ENCODE assay signal across 9 cellular contexts in genomic region chr1:107964397-107965111, GRCh38. TPM values are rescaled to one million over a fixed set of nuclear protein-coding genes. Genes with fewer than 3 reads are reported as not detected.
DNase-seq lines count a peak whose midpoint lies in the region; ATAC-seq, FAIRE-seq and TF ChIP-seq lines count a peak whose summit lies in the region.
"Had no signal": no experiment of that assay in that cellular context is flagged by ENCODE, and none has a peak within 500 bp of the region (broad histone marks: within the 10 kb centered on the region; RNA-seq: fewer than 3 reads in every experiment).

No MANE protein-coding gene starts in this region.

- POLR2A ChIA-PET in HepG2 (lab: Yijun Ruan, JAX), result no interaction called here

- CTCF ChIA-PET in HepG2 (lab: Yijun Ruan, JAX; ENCODE audit: low intra/inter-chr PET ratio, low total read pairs), result no interaction called here

- TF ChIP-seq EP300 in HepG2 (IDR thresholded peaks at IDR 0.05; ENCODE audit: low read depth in 2 of 2, low read length in 2 of 2), result no peak
- no peak for TF ChIP-seq EP300 in HepG2 (CRISPR knock-in tag; IDR thresholded peaks at IDR 0.05; ENCODE audit: borderline replicate concordance)

- WGBS in HepG2 (ENCODE audit: low lambda C conversion rate), result 16% methylated on average over 16 of the region's 76 CpGs

- no peaks in the 10 kb centered on the region for H3K27me3 ChIP-seq in SU-DHL-6 (ENCODE audit: low read length)
- H3K27me3 ChIP-seq in HepG2 (ENCODE audit: control insufficient read depth in 1 of 2, insufficient read depth in 2 of 2, low read length in 2 of 2), result peaks cover 6 to 26% of the 10 kb centered on the region in 2 experiments

- H3K4me3 ChIP-seq in SU-DHL-6 (ENCODE audit: insufficient read depth, low read length, poor library complexity, severe bottlenecking) (peak overlapping the region; percentile 90), cardiac fibroblast (replicated peaks in 1 of 2; ENCODE audit: low read depth in 2 of 2, low read length in 2 of 2) (peak overlapping the region; percentile 37 to 44), HepG2 (replicated peaks in 1 of 3; ENCODE audit: insufficient read depth in 1 of 3, low read depth in 2 of 3, low read length in 3 of 3) (peak overlapping the region in 2 of 3 experiments; percentile 6 to 58; a peak in 1 of 6 replicates)

- peak; percentile 12 for ATAC-seq in HepG2

- H3K4me2 ChIP-seq in SU-DHL-6 (ENCODE audit: low read depth, low read length, poor library complexity, severe bottlenecking), result peak overlapping the region; percentile 88
- peak overlapping the region; percentile 60 for H3K4me2 ChIP-seq in HepG2 (ENCODE audit: low read depth, low read length)

- H3K79me2 ChIP-seq in SU-DHL-6 (ENCODE audit: insufficient read depth, low read length) (no peaks in the 10 kb centered on the region), HepG2 (ENCODE audit: insufficient read depth, low read length) (no peaks in the 10 kb centered on the region)

- DNase-seq in activated gamma-delta T cell treated with Interleukin-2 at 50 U/mL for 16 hours, result peak; percentile 21
- DNase-seq in activated gamma-delta T cell (lab: John Stamatoyannopoulos, UW), result no peak
- peak; percentile 13 for DNase-seq in cardiac fibroblast (ENCODE audit: low read depth in 2 of 2)
- no peak for DNase-seq in HepG2 (ENCODE audit: low spot score)
- DNase-seq in stimulated activated CD4-positive, alpha-beta T cell treated with anti-CD3 and anti-CD28 coated beads, TNF-alpha, amount 100 ng/mL, for 4 hours (ENCODE audit: low read depth in 3 of 3), result peak in 2 of 3 experiments; percentile 5 to 31
- DNase-seq in SW 1271 (lab: John Stamatoyannopoulos, UW), result no peak
- DNase-seq in effector CD8-positive, alpha-beta T cell (lab: John Stamatoyannopoulos, UW), result no peak

- no peak for FAIRE-seq in HepG2 (lab: Jason Lieb, UNC)
- FAIRE-seq: colon had no signal

- intact Hi-C loops in HepG2 (cut with micrococcal nuclease; ENCODE audit: unreplicated experiment), result loop anchor here (1.0 kb wide), 1 partner anchor 161 kb away; no protein-coding TSS in a partner anchor

- H4K20me1 ChIP-seq in SU-DHL-6 (ENCODE audit: low read depth, low read length), result no peaks in the 10 kb centered on the region; the same call in 1 of the 2 replicates
- H4K20me1 ChIP-seq in HepG2 (ENCODE audit: insufficient read depth, low read length), result no peaks in the 10 kb centered on the region

- peaks cover 11% of the 10 kb centered on the region; the same call in 1 of the 2 replicates for H3F3A ChIP-seq in SU-DHL-6 (ENCODE audit: insufficient read depth)

- H3K9me3 ChIP-seq in SU-DHL-6 (ENCODE audit: insufficient read depth, low read length) (no peaks in the 10 kb centered on the region), HepG2 (ENCODE audit: low read length) (no peaks in the 10 kb centered on the region)

- H3K9ac ChIP-seq in SU-DHL-6 (ENCODE audit: low read length) (peak overlapping the region; percentile 42), HepG2 (ENCODE audit: insufficient read depth, low read depth, low read length) (no peak overlapping the region)

- TF ChIP-seq CTCF in SU-DHL-6 (IDR thresholded peaks at IDR 0.05; ENCODE audit: insufficient read depth, low read length, poor library complexity, severe bottlenecking) (no peak), cardiac fibroblast (IDR thresholded peaks at IDR 0.05; ENCODE audit: low read depth, low read length) (no peak), HepG2 (CRISPR knock-in tag; IDR thresholded peaks at IDR 0.05) (no peak)

- peaks cover 18% of the 10 kb centered on the region; the same call in 1 of the 2 replicates for H3K4me1 ChIP-seq in HepG2 (ENCODE audit: insufficient read depth, low read length)

- no peaks in the 10 kb centered on the region for H3K9me2 ChIP-seq in SU-DHL-6 (replicated peaks; ENCODE audit: insufficient read depth, low read length)

- no peak overlapping the region for H3K27ac ChIP-seq in SU-DHL-6 (ENCODE audit: low read depth, low read length)
- H3K27ac ChIP-seq in HepG2 (ENCODE audit: extremely low read length, insufficient read depth, low read length), result no peak overlapping the region

- in situ Hi-C loops in HepG2 (cut with HindIII; ENCODE audit: extremely low pct_ligation_motif_present, low pct_unique_long_range_greater_than_20kb), result no loop called here

- H3K36me3 ChIP-seq in SU-DHL-6 (ENCODE audit: low read length) (no peaks in the 10 kb centered on the region), HepG2 (replicated peaks in 1 of 2; ENCODE audit: control insufficient read depth in 1 of 2, insufficient read depth in 2 of 2, low read length in 2 of 2) (no peaks in the 10 kb centered on the region)

- no peak for TF ChIP-seq RAD21 in HepG2 (CRISPR knock-in tag; IDR thresholded peaks at IDR 0.05)

- TF ChIP-seq POLR2A in HepG2 (IDR thresholded peaks at IDR 0.05; ENCODE audit: insufficient read depth in 1 of 2, low read depth in 2 of 2, low read length in 2 of 2), result no peak

- BruUV-seq in HepG2 (replicated peaks; lab: Mats Ljungman, UMichigan), result no TSS peak

- H2AFZ ChIP-seq in SU-DHL-6 (ENCODE audit: low read depth, low read length, severe bottlenecking), result peak overlapping the region; percentile 86
- no peak overlapping the region for H2AFZ ChIP-seq in HepG2 (ENCODE audit: low read length)

TF ChIP-seq in HepG2, 621 proteins besides CTCF, POLR2A, EP300 and RAD21:
- TF ChIP-seq ZNF777 (CRISPR knock-in tag; IDR thresholded peaks at IDR 0.05), result peak; percentile 73
- TF ChIP-seq CCAR2 (optimal IDR thresholded peaks at IDR 0.05; ENCODE audit: low read depth, low read length), result no peak
- no peak for TF ChIP-seq ZNF205 (CRISPR knock-in tag; IDR thresholded peaks at IDR 0.05)
- no peak for TF ChIP-seq ZNF543 (CRISPR knock-in tag; IDR thresholded peaks at IDR 0.05)
- TF ChIP-seq SAP130 (CRISPR knock-in tag; IDR thresholded peaks at IDR 0.05; ENCODE audit: low read depth), result no peak
- TF ChIP-seq ZNF800 (CRISPR knock-in tag; IDR thresholded peaks at IDR 0.05), result peak; percentile 2; the same call in 1 of the 2 replicates

RNA-seq across cellular contexts. Expression of gene VAV3, which starts 0.4 kb away (rescaled TPM):
- 29.8 and 40.0 TPM in 2 replicates for total RNA-seq in HepG2 (2016; rRNA removed; fragmentation: Illumina TruSeq; extraction: Trizol)
- 4.8 and 5.4 TPM in 2 replicates for total RNA-seq in HepG2 (2016; cell fraction: cytosol; rRNA removed; fragmentation: Illumina TruSeq; extraction: Trizol; ENCODE audit: low read depth)
- 27.5 and 39.5 TPM in 2 replicates for total RNA-seq in HepG2 (2016; cell fraction: insoluble cytoplasmic fraction; rRNA removed; fragmentation: Illumina TruSeq; extraction: Trizol)
- total RNA-seq in HepG2 (2016; cell fraction: membrane; rRNA removed; fragmentation: Illumina TruSeq; extraction: Trizol), result 8.4 and 10.2 TPM in 2 replicates
- 27.7 and 39.2 TPM in 2 replicates for total RNA-seq in HepG2 (2016; cell fraction: nucleus; rRNA removed; fragmentation: Illumina TruSeq; extraction: Trizol)
- polyA plus RNA-seq in HepG2 (2011; rRNA removed), result 12.5 and 15.9 TPM in 2 replicates
- polyA plus RNA-seq in HepG2 (2011; cell fraction: cytosol; rRNA removed), result 7.3 and 9.0 TPM in 2 replicates
- 6.5 and 8.6 TPM in 2 replicates for polyA plus RNA-seq in HepG2 (2011; cell fraction: nucleus; rRNA removed)
- 9.3 and 16.0 TPM in 2 replicates for polyA plus RNA-seq in HepG2 (2012)
- polyA plus RNA-seq in HepG2 (2016; cell fraction: cytosol; fragmentation: Illumina TruSeq; extraction: Trizol; ENCODE audit: low read depth), result 0.67 and 0.69 TPM in 2 replicates
- polyA plus RNA-seq in HepG2 (2016; cell fraction: insoluble cytoplasmic fraction; fragmentation: Illumina TruSeq; extraction: Trizol; ENCODE audit: low read depth), result 20.8 and 22.8 TPM in 2 replicates
- 2.4 and 2.6 TPM in 2 replicates for polyA plus RNA-seq in HepG2 (2016; cell fraction: membrane; fragmentation: Illumina TruSeq; extraction: Trizol; ENCODE audit: low read depth)
- polyA plus RNA-seq in HepG2 (2016; cell fraction: nucleus; fragmentation: Illumina TruSeq; extraction: Trizol; ENCODE audit: insufficient read depth, low read depth), result 12.0 and 14.9 TPM in 2 replicates
- polyA minus RNA-seq in HepG2 (2011; rRNA and poly(A)+ RNA removed; ENCODE audit: low replicate concordance), result 8.6 and 13.0 TPM in 2 replicates
- 8.8 and 13.8 TPM in 2 replicates for polyA minus RNA-seq in HepG2 (2011; cell fraction: cytosol; rRNA and poly(A)+ RNA removed)
- polyA minus RNA-seq in HepG2 (2011; cell fraction: nucleus; rRNA and poly(A)+ RNA removed), result 52.5 and 60.0 TPM in 2 replicates

Comparison
In these comparisons a context has a peak if more than half of its experiments do, and no peak if none do; other contexts are left out.
1. DNase-seq: peak in activated gamma-delta T cell treated with Interleukin-2 at 50 U/mL for 16 hours (single experiment), cardiac fibroblast (2 of 2) and stimulated activated CD4-positive, alpha-beta T cell treated with anti-CD3 and anti-CD28 coated beads, TNF-alpha, amount 100 ng/mL, for 4 hours (2 of 3); none in activated gamma-delta T cell (single experiment), HepG2 (single experiment), SW 1271 (0 of 2) and effector CD8-positive, alpha-beta T cell (single experiment).
2. H3K4me3 ChIP-seq: peak in every context shown above with its lines; median percentile 90 in SU-DHL-6; 40 in cardiac fibroblast; 32 in HepG2.